In the genomic region with DNA sequence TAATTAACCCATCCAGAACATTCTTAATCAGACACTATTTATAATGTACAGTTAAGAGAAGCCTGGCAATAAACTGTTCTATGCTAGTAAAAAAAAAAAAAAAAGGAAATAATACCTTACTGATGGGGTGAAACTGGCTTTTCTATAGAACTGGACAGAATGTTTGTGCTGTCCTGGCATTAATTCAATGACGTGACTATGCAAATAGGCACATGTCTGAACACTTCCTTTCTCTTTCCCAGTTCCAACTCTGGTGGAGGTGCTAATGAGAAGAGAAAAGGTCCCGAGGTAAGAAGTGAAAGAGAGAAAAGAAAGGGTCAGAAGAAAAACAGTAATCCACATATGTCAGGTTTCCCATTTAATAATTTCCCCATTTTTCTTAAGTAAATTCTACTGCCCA, we compare ENCODE assay signal across 1 cellular context.
TF ChIP-seq lines count a peak whose summit lies in the region.

No MANE protein-coding gene starts in this region.

TF ChIP-seq in GM12878, 131 proteins besides CTCF, POLR2A, EP300 and RAD21 (continued from another document):
- TF ChIP-seq, protein P1, sequence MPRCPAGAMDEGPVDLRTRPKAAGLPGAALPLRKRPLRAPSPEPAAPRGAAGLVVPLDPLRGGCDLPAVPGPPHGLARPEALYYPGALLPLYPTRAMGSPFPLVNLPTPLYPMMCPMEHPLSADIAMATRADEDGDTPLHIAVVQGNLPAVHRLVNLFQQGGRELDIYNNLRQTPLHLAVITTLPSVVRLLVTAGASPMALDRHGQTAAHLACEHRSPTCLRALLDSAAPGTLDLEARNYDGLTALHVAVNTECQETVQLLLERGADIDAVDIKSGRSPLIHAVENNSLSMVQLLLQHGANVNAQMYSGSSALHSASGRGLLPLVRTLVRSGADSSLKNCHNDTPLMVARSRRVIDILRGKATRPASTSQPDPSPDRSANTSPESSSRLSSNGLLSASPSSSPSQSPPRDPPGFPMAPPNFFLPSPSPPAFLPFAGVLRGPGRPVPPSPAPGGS (IDR thresholded peaks at IDR 0.05; ENCODE audit: borderline replicate concordance, insufficient read depth, low read depth, low read length, poor library complexity, severe bottlenecking): no peak
- TF ChIP-seq EGR1 (IDR thresholded peaks at IDR 0.05; ENCODE audit: borderline replicate concordance in 1 of 2, low read depth in 2 of 2, low read length in 2 of 2): no peak
- 0 out of 4 replicates have a peak, but pooled peaks of 1 of the 2 experiments have one; percentile 11 for TF ChIP-seq IKZF2 (IDR thresholded peaks at IDR 0.05)
- no peak for TF ChIP-seq POLR2AphosphoS5 (IDR thresholded peaks at IDR 0.05; ENCODE audit: low read length)
- peak; percentile 52 for TF ChIP-seq ATF7 (IDR thresholded peaks at IDR 0.05; ENCODE audit: low read depth)
- TF ChIP-seq SIN3A (IDR thresholded peaks at IDR 0.05; ENCODE audit: low read depth, low read length): no peak
- TF ChIP-seq, protein P2, sequence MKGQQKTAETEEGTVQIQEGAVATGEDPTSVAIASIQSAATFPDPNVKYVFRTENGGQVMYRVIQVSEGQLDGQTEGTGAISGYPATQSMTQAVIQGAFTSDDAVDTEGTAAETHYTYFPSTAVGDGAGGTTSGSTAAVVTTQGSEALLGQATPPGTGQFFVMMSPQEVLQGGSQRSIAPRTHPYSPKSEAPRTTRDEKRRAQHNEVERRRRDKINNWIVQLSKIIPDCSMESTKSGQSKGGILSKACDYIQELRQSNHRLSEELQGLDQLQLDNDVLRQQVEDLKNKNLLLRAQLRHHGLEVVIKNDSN (IDR thresholded peaks at IDR 0.05; ENCODE audit: borderline replicate concordance, extremely low read length, insufficient read depth, low read depth, low read length): no peak
- no peak for TF ChIP-seq LARP7 (IDR thresholded peaks at IDR 0.05)
- no peak for TF ChIP-seq NRF1 (conservative IDR thresholded peaks at IDR 0.05; ENCODE audit: low read depth, low read length)
- TF ChIP-seq PKNOX1 (IDR thresholded peaks at IDR 0.05): no peak
- 0 out of 2 replicates have a peak, but pooled peaks have one; percentile 8 for TF ChIP-seq SPI1 (IDR thresholded peaks at IDR 0.05; ENCODE audit: borderline replicate concordance, insufficient read depth, low read depth, low read length)
- peak in 1 of 2 experiments; percentile 38; a peak in 1 of 4 replicates for TF ChIP-seq BHLHE40 (IDR thresholded peaks at IDR 0.05; ENCODE audit: borderline replicate concordance in 1 of 2, low read depth in 2 of 2, low read length in 1 of 2)
